Comparison of ENCODE assay signal across 19 cellular contexts in the genomic region with DNA sequence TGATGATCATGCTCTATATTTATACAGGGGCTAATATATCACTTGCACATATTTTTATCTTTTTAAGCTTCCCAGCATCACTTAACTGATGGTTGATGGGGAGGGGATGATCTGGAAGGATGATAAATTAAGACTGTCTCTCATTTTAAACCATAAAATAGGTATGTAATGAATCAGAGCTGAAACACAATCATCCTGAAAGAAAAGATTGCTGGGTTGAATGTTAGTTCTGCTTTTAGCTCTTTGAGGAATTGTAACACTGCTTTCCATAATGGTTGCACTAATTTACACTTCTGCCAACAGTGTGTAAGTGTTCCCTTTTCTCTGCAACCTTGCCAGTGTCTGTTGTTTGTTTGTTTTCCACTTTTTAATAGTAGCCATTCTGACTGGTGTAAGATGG.
DNase-seq lines count a peak whose midpoint lies in the region; ATAC-seq and TF ChIP-seq lines count a peak whose summit lies in the region.
"Had no signal": no experiment of that assay in that cellular context is flagged by ENCODE, and none has a peak within 500 bp of the region (broad histone marks: within the 10 kb centered on the region; RNA-seq: fewer than 3 reads in every experiment).

No MANE protein-coding gene starts in this region.

- H3K27me3 ChIP-seq in SK-N-SH (ENCODE audit: insufficient read depth), result no peaks in the 10 kb centered on the region
- no peaks in the 10 kb centered on the region for H3K27me3 ChIP-seq in IMR-90 (ENCODE audit: control insufficient read depth, insufficient read depth, low read length)
- H3K27me3 ChIP-seq: BLaER1 had no signal

- no peak overlapping the region for H2BK15ac ChIP-seq in IMR-90 (ENCODE audit: low read depth, low read length)

- H3K4me1 Mint-ChIP-seq in dendritic cell treated with granulocyte-macrophage colony-stimulating factor and Interleukin-4, amounts not matched to agents 40 ng/mL and 50 ng/mL, for 4 days (ENCODE audit: low read depth), result peaks cover 46% of the 10 kb centered on the region
- H3K4me1 Mint-ChIP-seq: B cell had no signal

- no peak overlapping the region for H2AK5ac ChIP-seq in IMR-90 (ENCODE audit: low read depth, low read length)

- intact Hi-C loops in IMR-90 (cut with micrococcal nuclease), result no loop called here
- intact Hi-C loops in dendritic cell treated with granulocyte-macrophage colony-stimulating factor and Interleukin-4, amounts not matched to agents 40 ng/mL and 50 ng/mL, for 4 days (cut with micrococcal nuclease), result loop anchor here (10.0 kb wide), 1 partner anchor 100 kb away; no protein-coding TSS in a partner anchor

- in situ Hi-C loops in IMR-90 (cut with MboI; ENCODE audit: low sequenced_read_pairs), result loop anchor here (10.0 kb wide), 1 partner anchor 1100 kb away; no protein-coding TSS in a partner anchor

- H3K4me1 ChIP-seq in SK-N-SH (ENCODE audit: control insufficient read depth in 1 of 2, insufficient read depth in 2 of 2, low read depth in 1 of 2, low read length in 1 of 2) (no peaks in the 10 kb centered on the region), IMR-90 (ENCODE audit: control insufficient read depth, insufficient read depth, low read length) (peaks cover 6% of the 10 kb centered on the region)
- H3K4me1 ChIP-seq: BLaER1, HAP-1 had no signal

- TF ChIP-seq EP300 in SK-N-SH (IDR thresholded peaks at IDR 0.05; ENCODE audit: borderline replicate concordance in 1 of 2, low read depth in 1 of 2, low read length in 1 of 2), result no peak

- no peak overlapping the region for H2BK20ac ChIP-seq in IMR-90 (ENCODE audit: low read depth, low read length)

- H3K9me3 ChIP-seq in SK-N-SH, result no peaks in the 10 kb centered on the region
- no peaks in the 10 kb centered on the region; the same call in 1 of the 2 replicates for H3K9me3 ChIP-seq in IMR-90 (ENCODE audit: control insufficient read depth, insufficient read depth, low read length)
- H3K9me3 ChIP-seq: BLaER1, HAP-1 had no signal

- POLR2A ChIA-PET in SK-N-SH (lab: Yijun Ruan, JAX) (no interaction called here), IMR-90 (lab: Charles Lee; ENCODE audit: unreplicated experiment) (no interaction called here)

- no peak overlapping the region for H3K4me3 ChIP-seq in SK-N-SH (ENCODE audit: low read depth in 2 of 2, low read length in 1 of 2)
- H3K4me3 ChIP-seq in IMR-90 (ENCODE audit: insufficient read depth, low read depth, low read length), result no peak overlapping the region
- H3K4me3 ChIP-seq: BLaER1, HAP-1 had no signal

- H2BK120ac ChIP-seq in IMR-90 (ENCODE audit: low read depth, low read length), result no peak overlapping the region

- H2AFZ ChIP-seq in SK-N-SH (ENCODE audit: low read depth) (no peak overlapping the region), IMR-90 (replicated peaks; ENCODE audit: low read length, poor library complexity) (no peak overlapping the region)

- no peaks in the 10 kb centered on the region for H3K79me1 ChIP-seq in IMR-90 (ENCODE audit: low read depth in 1 of 2, low read length in 2 of 2)

- CTCF ChIA-PET in SK-N-SH (lab: Yijun Ruan, JAX), result no interaction called here
- CTCF ChIA-PET in IMR-90 (lab: Yijun Ruan, JAX), result interaction anchor here (1.0 kb wide), 1 partner anchor 11 kb away, joined by 3 read pairs; no protein-coding TSS in a partner anchor

- H3K18ac ChIP-seq in IMR-90 (ENCODE audit: low read depth, low read length), result peak overlapping the region; percentile 58; the same call in 1 of the 2 replicates

- H3K4ac ChIP-seq in IMR-90 (ENCODE audit: low read depth, low read length), result no peak overlapping the region

- H3K9me3 Mint-ChIP-seq in dendritic cell treated with granulocyte-macrophage colony-stimulating factor and Interleukin-4, amounts not matched to agents 40 ng/mL and 50 ng/mL, for 4 days, result peaks cover 7% of the 10 kb centered on the region
- H3K9me3 Mint-ChIP-seq: HFFc6 had no signal

- DNase-seq in SK-N-SH (no peak), IMR-90 (no peak), NCI-H2171 (lab: John Stamatoyannopoulos, UW) (no peak), NCI-H2171 treated with DMSO at 0.1 percent for 48 hours (lab: John Stamatoyannopoulos, UW) (no peak)
- DNase-seq: Calu3; CD4-positive, alpha-beta T cell; COR-L47; DMS53; DMS79 treated with DMSO at 0.1 percent for 48 hours; GOT3; HFFc6 had no signal

- dilution Hi-C loops in IMR-90 (cut with HindIII; ENCODE audit: low sequenced_read_pairs, unreplicated experiment), result no loop called here

- H2AK9ac ChIP-seq in IMR-90 (replicated peaks; ENCODE audit: low read depth, low read length, poor library complexity), result no peak overlapping the region

- H4K91ac ChIP-seq in IMR-90 (ENCODE audit: insufficient read depth, low read depth, low read length), result no peak overlapping the region

- no peaks in the 10 kb centered on the region for H3F3A ChIP-seq in SK-N-SH (replicated peaks; ENCODE audit: insufficient read depth)

- TF ChIP-seq RAD21 in SK-N-SH (IDR thresholded peaks at IDR 0.05; ENCODE audit: low read length) (no peak), IMR-90 (IDR thresholded peaks at IDR 0.05; ENCODE audit: low read length) (no peak)

- H3K9ac ChIP-seq in SK-N-SH (no peak overlapping the region), IMR-90 (ENCODE audit: low read depth, low read length) (no peak overlapping the region)
- H3K9ac ChIP-seq: BLaER1 had no signal

- TF ChIP-seq CTCF in SK-N-SH (IDR thresholded peaks at IDR 0.05), result no peak
- no peak for TF ChIP-seq CTCF in IMR-90 (conservative IDR thresholded peaks at IDR 0.05; ENCODE audit: low read depth, low read length)

- no peaks in the 10 kb centered on the region for H3K36me3 ChIP-seq in SK-N-SH (replicated peaks in 1 of 2; ENCODE audit: control insufficient read depth in 1 of 2, insufficient read depth in 2 of 2, low read length in 1 of 2)
- no peaks in the 10 kb centered on the region for H3K36me3 ChIP-seq in IMR-90 (ENCODE audit: control insufficient read depth, insufficient read depth, low read length)
- H3K36me3 ChIP-seq: BLaER1, HAP-1 had no signal

- H3K4me2 ChIP-seq in SK-N-SH (no peak overlapping the region), IMR-90 (ENCODE audit: low read depth, low read length) (0 out of 2 replicates have a peak overlapping the region, but pooled peaks have one; percentile 53)
- H3K4me2 ChIP-seq: BLaER1 had no signal

- H2BK5ac ChIP-seq in IMR-90 (ENCODE audit: low read depth, low read length, poor library complexity, severe bottlenecking), result no peak overlapping the region

- H3K56ac ChIP-seq in IMR-90 (ENCODE audit: extremely low read depth, insufficient read depth, low read length), result no peak overlapping the region

- no peak overlapping the region for H3K23ac ChIP-seq in IMR-90 (ENCODE audit: low read depth, low read length)

- H3K36me3 Mint-ChIP-seq in dendritic cell treated with granulocyte-macrophage colony-stimulating factor and Interleukin-4, amounts not matched to agents 40 ng/mL and 50 ng/mL, for 4 days (ENCODE audit: low read depth), result no peaks in the 10 kb centered on the region

- H3K27ac ChIP-seq in SK-N-SH (ENCODE audit: low read depth in 2 of 2, low read length in 1 of 2), result no peak overlapping the region
- H3K27ac ChIP-seq in IMR-90 (ENCODE audit: insufficient read depth, low read length), result no peak overlapping the region
- H3K27ac ChIP-seq: 22Rv1, BLaER1, C4-2B had no signal

- H4K5ac ChIP-seq in IMR-90 (ENCODE audit: low read depth, low read length), result no peak overlapping the region

- no TSS peak for BruUV-seq in IMR-90 (replicated peaks; lab: Mats Ljungman, UMichigan)

- peaks cover 4% of the 10 kb centered on the region for H3K27me3 Mint-ChIP-seq in dendritic cell treated with granulocyte-macrophage colony-stimulating factor and Interleukin-4, amounts not matched to agents 40 ng/mL and 50 ng/mL, for 4 days

- H3K27ac Mint-ChIP-seq in dendritic cell treated with granulocyte-macrophage colony-stimulating factor and Interleukin-4, amounts not matched to agents 40 ng/mL and 50 ng/mL, for 4 days, result peak overlapping the region; percentile 21
- H3K27ac Mint-ChIP-seq: B cell; CD4-positive, alpha-beta T cell; HFFc6 had no signal

- H3K9me2 ChIP-seq in SK-N-SH, result no peaks in the 10 kb centered on the region

- H3K9me1 ChIP-seq in IMR-90 (ENCODE audit: insufficient read depth, low read length), result no peaks in the 10 kb centered on the region

- H3K79me2 ChIP-seq in SK-N-SH (ENCODE audit: insufficient read depth), result no peaks in the 10 kb centered on the region

- no peak overlapping the region for H4K8ac ChIP-seq in IMR-90 (ENCODE audit: low read depth in 2 of 2, low read length in 2 of 2)

- H3K14ac ChIP-seq in IMR-90 (replicated peaks; ENCODE audit: low read depth, low read length), result no peak overlapping the region

- H3K4me3 Mint-ChIP-seq in dendritic cell treated with granulocyte-macrophage colony-stimulating factor and Interleukin-4, amounts not matched to agents 40 ng/mL and 50 ng/mL, for 4 days, result no peak overlapping the region
- H3K4me3 Mint-ChIP-seq: B cell; CD4-positive, alpha-beta T cell; HFFc6 had no signal

- ATAC-seq in SK-N-SH treated with all-trans-retinoic acid at 6 μM for 48 hours (no peak), IMR-90 (ENCODE audit: low read depth) (no peak), HG03520 (IDR thresholded peaks at IDR 0.05; ENCODE audit: unreplicated experiment) (no peak)

- H4K20me1 ChIP-seq in SK-N-SH (ENCODE audit: insufficient read depth) (no peaks in the 10 kb centered on the region), IMR-90 (ENCODE audit: insufficient read depth, low read length) (no peaks in the 10 kb centered on the region)
- H4K20me1 ChIP-seq: BLaER1 had no signal

- TF ChIP-seq POLR2A in IMR-90 (IDR thresholded peaks at IDR 0.05; ENCODE audit: low read depth, low read length), result no peak

TF ChIP-seq in SK-N-SH, 30 proteins besides CTCF, POLR2A, EP300 and RAD21 (continues in another document):
- no peak for TF ChIP-seq POLR2AphosphoS5 (IDR thresholded peaks at IDR 0.05; ENCODE audit: low read depth, low read length)

TF ChIP-seq in IMR-90, 13 proteins besides CTCF, POLR2A, EP300 and RAD21 (continues in another document):
- TF ChIP-seq BHLHE40 (IDR thresholded peaks at IDR 0.05; ENCODE audit: low read depth, low read length) (no peak), MAFK (IDR thresholded peaks at IDR 0.05; ENCODE audit: low read depth, low read length) (no peak), CHD1 (IDR thresholded peaks at IDR 0.05; ENCODE audit: low read depth, low read length) (no peak), FOS (IDR thresholded peaks at IDR 0.05; ENCODE audit: low read depth, low read length) (no peak), RCOR1 (IDR thresholded peaks at IDR 0.05; ENCODE audit: insufficient replicate concordance, low read length) (no peak), MXI1 (IDR thresholded peaks at IDR 0.05; ENCODE audit: borderline replicate concordance, low read depth, low read length) (no peak), RFX5 (IDR thresholded peaks at IDR 0.05; ENCODE audit: low read depth, low read length) (no peak), NFE2L2 (IDR thresholded peaks at IDR 0.05; ENCODE audit: low read depth, low read length) (no peak)
